In genomic region chr11:7677801-7678201, GRCh38 we compare ENCODE assay signal across 22 cellular contexts. TPM values are rescaled to one million over a fixed set of nuclear protein-coding genes. Genes with fewer than 3 reads are reported as not detected.
DNase-seq lines count a peak whose midpoint lies in the region; FAIRE-seq and TF ChIP-seq lines count a peak whose summit lies in the region.
"Had no signal": no experiment of that assay in that cellular context is flagged by ENCODE, and none has a peak within 500 bp of the region (broad histone marks: within the 10 kb centered on the region; RNA-seq: fewer than 3 reads in every experiment).

No MANE protein-coding gene starts in this region.

- H3K79me2 ChIP-seq in GM23248 (ENCODE audit: insufficient read depth) (no peaks in the 10 kb centered on the region), smooth muscle cell (ENCODE audit: low read depth) (no peaks in the 10 kb centered on the region)

- peak overlapping the region; percentile 27 for H3K4me2 ChIP-seq in GM23248 (ENCODE audit: unreplicated experiment)
- H3K4me2 ChIP-seq in smooth muscle cell = peak overlapping the region; percentile 69

- H4K20me1 ChIP-seq in GM23248 (ENCODE audit: insufficient read depth) (no peaks in the 10 kb centered on the region), smooth muscle cell (ENCODE audit: low read depth) (no peaks in the 10 kb centered on the region)

- H3K9me2 ChIP-seq in GM23248 (ENCODE audit: insufficient read depth) = no peaks in the 10 kb centered on the region

- H2AFZ ChIP-seq in GM23248 = peak overlapping the region; percentile 29; the same call in 1 of the 2 replicates
- H2AFZ ChIP-seq in smooth muscle cell (ENCODE audit: low read depth) = no peak overlapping the region

- 7 to 9% methylated on average over 4 of the region's 4 CpGs for WGBS in GM23248 (ENCODE audit: low coverage in 1 of 2, low lambda C conversion rate in 2 of 2, missing lambda C conversion rate in 2 of 2), 2 experiments
- 11% methylated on average over 4 of the region's 4 CpGs for WGBS in smooth muscle cell (ENCODE audit: low lambda C conversion rate)

- FAIRE-seq in HTR-8/SVneo (lab: Jason Lieb, UNC) = no peak
- FAIRE-seq: GM19239 had no signal

- DNase-seq in GM23248 (peak; percentile 51), SK-MEL-5 (ENCODE audit: low read depth, low spot score) (peak; percentile 46), fibroblast of the conjunctiva (ENCODE audit: low read depth) (peak; percentile 36), smooth muscle cell (lab: John Stamatoyannopoulos, UW; ENCODE audit: unreplicated experiment) (no peak), hepatic stellate cell (ENCODE audit: low spot score) (no peak), NCI-H345 (lab: John Stamatoyannopoulos, UW) (no peak), NCI-H446 (lab: John Stamatoyannopoulos, UW) (no peak), HTR-8/SVneo (ENCODE audit: insufficient read length, low spot score) (no peak)
- DNase-seq: activated CD4-positive, alpha-beta memory T cell treated with anti-CD3 and anti-CD28 coated beads for 36 hours; activated T-cell treated with anti-CD3 and anti-CD28 coated beads, Interleukin-2, amount 50 U/mL, for 4 hours; AML-193; COR-L47; cortex of kidney; Karpas-422; lower lobe of right lung; naive B cell; NCI-H1417 treated with DMSO at 0.1 percent for 48 hours; stimulated activated CD4-positive, alpha-beta T cell treated with anti-CD3 and anti-CD28 coated beads, Interleukin-2, amount 100 ng/mL, for 24 hours; stomach; T-cell had no signal

- H3K36me3 ChIP-seq in GM23248 (ENCODE audit: low read depth) (no peaks in the 10 kb centered on the region), smooth muscle cell (ENCODE audit: low read depth) (no peaks in the 10 kb centered on the region)
- H3K36me3 ChIP-seq: lower lobe of right lung, stomach had no signal

- H3K9ac ChIP-seq in GM23248 (no peak overlapping the region), smooth muscle cell (ENCODE audit: low read depth) (peak overlapping the region; percentile 80)

- H3K4me1 ChIP-seq in GM23248 (ENCODE audit: insufficient read depth) (peaks cover 17% of the 10 kb centered on the region), smooth muscle cell (ENCODE audit: low read depth) (peaks cover 9% of the 10 kb centered on the region)

- H3K9me3 ChIP-seq in GM23248 (ENCODE audit: low read depth) (no peaks in the 10 kb centered on the region), smooth muscle cell (replicated peaks; ENCODE audit: low read depth) (no peaks in the 10 kb centered on the region)
- H3K9me3 ChIP-seq: lower lobe of right lung, stomach had no signal

- H3K27me3 ChIP-seq in GM23248 (replicated peaks; ENCODE audit: insufficient read depth) (no peaks in the 10 kb centered on the region; the same call in 1 of the 2 replicates), smooth muscle cell (ENCODE audit: low read depth) (peaks cover 6% of the 10 kb centered on the region)

- H3K4me3 ChIP-seq in GM23248 (no peak overlapping the region), smooth muscle cell (peak overlapping the region; percentile 9)
- H3K4me3 ChIP-seq: lower lobe of right lung, stomach had no signal

- no peak for TF ChIP-seq CTCF in smooth muscle cell (IDR thresholded peaks at IDR 0.05; ENCODE audit: borderline replicate concordance, insufficient read depth, poor library complexity, severe bottlenecking)

- in situ Hi-C loops in GM23248 (cut with MboI) = no loop called here
- in situ Hi-C loops in SK-MEL-5 (cut with HindIII; ENCODE audit: low pct_unique_long_range_greater_than_20kb, low sequenced_read_pairs) = no loop called here

- H3K27ac ChIP-seq in GM23248 (peak overlapping the region; percentile 20; the same call in 1 of the 2 replicates), smooth muscle cell (ENCODE audit: low read depth) (peak overlapping the region; percentile 97)
- H3K27ac ChIP-seq: lower lobe of right lung, stomach, VCaP had no signal

- H3F3A ChIP-seq in GM23248 (ENCODE audit: insufficient read depth) (peaks cover 32% of the 10 kb centered on the region), smooth muscle cell (ENCODE audit: low read depth) (peaks cover 31% of the 10 kb centered on the region)

RNA-seq across cellular contexts. Expression of gene CYB5R2, which starts 4.5 kb away (rescaled TPM):
- total RNA-seq in GM23248 (2014; rRNA removed; shearing (Covaris generic)) = 6.2 and 11.5 TPM in 2 replicates
- polyA plus RNA-seq in GM23248 (2016; fragmentation: Nextera tagmentation; extraction: Ambion mirVana) = 16.1 and 16.4 TPM in 2 replicates
- 33.3 and 34.8 TPM in 2 replicates for total RNA-seq in SK-MEL-5 (2014; rRNA removed; shearing (Covaris generic))
- polyA plus RNA-seq in SK-MEL-5 (2015; cell fraction: cytosol; rRNA removed) = 78.3 and 93.4 TPM in 2 replicates
- 134 and 142 TPM in 2 replicates for polyA plus RNA-seq in SK-MEL-5 (2015; cell fraction: nucleus; rRNA removed)
- 32.4 and 45.2 TPM in 2 replicates for total RNA-seq in smooth muscle cell
- 45.1 and 48.1 TPM in 2 replicates for polyA plus RNA-seq in smooth muscle cell

RNA-seq across cellular contexts. Expression of gene OVCH2, which starts 28.5 kb away (rescaled TPM):
- total RNA-seq in GM23248 (2014; rRNA removed; shearing (Covaris generic)) = not detected in 2 replicates
- 0.14 and 0.34 TPM in 2 replicates for polyA plus RNA-seq in GM23248 (2016; fragmentation: Nextera tagmentation; extraction: Ambion mirVana)
- not detected in 2 replicates for total RNA-seq in SK-MEL-5 (2014; rRNA removed; shearing (Covaris generic))
- not detected in 2 replicates for polyA plus RNA-seq in SK-MEL-5 (2015; cell fraction: cytosol; rRNA removed)
- polyA plus RNA-seq in SK-MEL-5 (2015; cell fraction: nucleus; rRNA removed) = not detected in 2 replicates
- total RNA-seq in smooth muscle cell = 0.13 and 1.7 TPM in 2 replicates
- polyA plus RNA-seq in smooth muscle cell = 0.26 and 1.6 TPM in 2 replicates
- total RNA-seq: activated CD4-positive, alpha-beta memory T cell treated with anti-CD3 and anti-CD28 coated beads for 36 hours; activated T-cell treated with anti-CD3 and anti-CD28 coated beads, Interleukin-2, amount 50 U/mL, for 4 hours; T-cell had no signal

Comparison
In these comparisons a context has a peak if more than half of its experiments do, and no peak if none do; other contexts are left out.
1. DNase-seq: peak in GM23248 (single experiment), SK-MEL-5 (single experiment) and fibroblast of the conjunctiva (single experiment); none in smooth muscle cell (single experiment), hepatic stellate cell (single experiment), NCI-H345 (single experiment), NCI-H446 (0 of 2) and HTR-8/SVneo (single experiment).